Comparison of ENCODE assay signal across 20 cellular contexts in genomic region chr5:1032551-1033027, GRCh38. TPM values are rescaled to one million over a fixed set of nuclear protein-coding genes. Genes with fewer than 3 reads are reported as not detected.
"Had no signal": no experiment of that assay in that cellular context is flagged by ENCODE, and none has a peak within 500 bp of the region (broad histone marks: within the 10 kb centered on the region; RNA-seq: fewer than 3 reads in every experiment).

No MANE protein-coding gene starts in this region.

- H3K9me3 ChIP-seq: gastroesophageal sphincter, mucosa of descending colon, ovary, testis, tibial nerve, upper lobe of right lung, vagina had no signal

- H3K4me1 ChIP-seq: gastroesophageal sphincter, testis, tibial nerve, upper lobe of right lung, vagina had no signal

- ATAC-seq: esophagus mucosa; gastroesophageal sphincter; left colon; mucosa of descending colon; naive thymus-derived CD8-positive, alpha-beta T cell; sciatic nerve; stimulated activated naive B cell treated with anti-CD40 and anti-IgM and Interleukin-4, amounts not matched to agents 10 μg/mL and 1 μg/mL and 100 μg/mL, for 72 hours; stimulated activated naive CD8-positive, alpha-beta T cell treated with anti-CD3 and anti-CD28 coated beads, Interleukin-15, amount 100 ng/mL, for 72 hours; upper lobe of right lung had no signal

- H3K4me3 ChIP-seq: gastroesophageal sphincter, mucosa of descending colon, ovary, skin epidermis, testis, tibial nerve, upper lobe of right lung, vagina had no signal

- DNase-seq: effector memory CD4-positive, alpha-beta T cell; immature natural killer cell; left colon; mucosa of descending colon; stimulated activated CD4-positive, alpha-beta T cell treated with anti-CD3 and anti-CD28 coated beads, Interleukin-2, amount 100 ng/mL, for 24 hours; stimulated activated CD4-positive, alpha-beta T cell treated with anti-CD3 and anti-CD28 coated beads, Interleukin-4, amount 100 ng/mL, for 4 hours; stimulated activated naive B cell treated with anti-CD40 and anti-IgM and Interleukin-4, amounts not matched to agents 10 μg/mL and 1 μg/mL and 100 μg/mL, for 72 hours; stimulated activated naive CD8-positive, alpha-beta T cell treated with anti-CD3 and anti-CD28 coated beads, Interleukin-15, amount 100 ng/mL, for 72 hours; testis; upper lobe of right lung had no signal

- H3K27me3 ChIP-seq: ovary, testis, upper lobe of right lung, vagina had no signal

- FAIRE-seq: endometrium, keratinocyte had no signal

- H3K27ac ChIP-seq: gastroesophageal sphincter, ovary, skin epidermis, testis, tibial nerve, upper lobe of right lung, vagina had no signal

- H3K36me3 ChIP-seq: gastroesophageal sphincter, ovary, tibial nerve, upper lobe of right lung, vagina had no signal

RNA-seq across cellular contexts. Expression of gene NKD2, which starts 24.0 kb away (rescaled TPM):
- total RNA-seq: naive thymus-derived CD8-positive, alpha-beta T cell had no signal
- polyA plus RNA-seq: immature natural killer cell, keratinocyte had no signal
